In the genomic region with DNA sequence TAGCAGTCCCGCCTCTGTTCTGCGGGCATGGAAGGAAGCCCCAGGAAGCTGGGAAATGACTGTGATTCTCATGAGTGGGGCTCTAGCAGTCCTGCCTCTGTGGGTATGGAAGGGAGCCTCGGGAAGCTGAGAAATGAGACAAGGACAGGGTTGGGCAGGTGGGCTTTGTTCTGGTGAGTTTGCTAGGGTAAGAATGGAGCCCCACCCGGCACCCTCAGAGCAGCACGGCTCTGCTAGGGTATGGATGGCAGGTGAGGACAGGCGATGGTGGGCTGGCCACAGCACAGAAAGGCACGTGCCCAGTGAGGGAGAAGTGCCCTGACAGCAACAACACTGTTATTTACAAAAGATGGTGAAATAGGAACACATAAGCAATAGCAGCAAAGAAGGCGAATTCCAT, we compare ENCODE assay signal across 16 cellular contexts.
"Had no signal": no experiment of that assay in that cellular context is flagged by ENCODE, and none has a peak within 500 bp of the region (broad histone marks: within the 10 kb centered on the region; RNA-seq: fewer than 3 reads in every experiment).

No MANE protein-coding gene starts in this region.

- ATAC-seq: mucosa of descending colon; naive thymus-derived CD4-positive, alpha-beta T cell; stimulated activated naive CD8-positive, alpha-beta T cell treated with anti-CD3 and anti-CD28 coated beads, Interleukin-15, Interleukin-2, amounts not matched to agents 100 U/mL and 50 U/mL, for 24 hours had no signal

- H3K36me3 ChIP-seq: transverse colon had no signal

- H3K4me3 ChIP-seq: heart left ventricle, mucosa of descending colon, transverse colon had no signal

- H3K9me3 Mint-ChIP-seq: naive thymus-derived CD4-positive, alpha-beta T cell had no signal

- H3K9ac ChIP-seq: parathyroid adenoma had no signal

- H2AFZ ChIP-seq: parathyroid adenoma had no signal

- FAIRE-seq: kidney had no signal

- H3K27me3 ChIP-seq: heart left ventricle, transverse colon had no signal

- H3K9me3 ChIP-seq: heart left ventricle, mucosa of descending colon, transverse colon had no signal

- H3K27me3 Mint-ChIP-seq: activated naive CD8-positive, alpha-beta T cell; naive thymus-derived CD4-positive, alpha-beta T cell had no signal

- H3K27ac ChIP-seq: parathyroid adenoma had no signal

- H3K36me3 Mint-ChIP-seq: activated naive CD8-positive, alpha-beta T cell had no signal

- DNase-seq: activated CD4-positive, alpha-beta T cell treated with anti-CD3 and anti-CD28 coated beads, Interleukin-2, amount 50 U/mL, for 4 hours; activated T-cell treated with anti-CD3 and anti-CD28 coated beads for 4 hours; caudate nucleus; foreskin melanocyte; heart left ventricle; kidney; left ventricle myocardium superior; mucosa of descending colon; naive thymus-derived CD4-positive, alpha-beta T cell; stimulated activated CD4-positive, alpha-beta T cell treated with anti-CD3 and anti-CD28 coated beads, Interleukin-2, amount 100 ng/mL, for 24 hours; stimulated activated naive CD8-positive, alpha-beta T cell treated with anti-CD3 and anti-CD28 coated beads, Interleukin-15, Interleukin-2, amounts not matched to agents 100 U/mL and 50 U/mL, for 24 hours; substantia nigra; SW 1271; transverse colon had no signal

- H3K27ac Mint-ChIP-seq: activated naive CD8-positive, alpha-beta T cell had no signal

- H3K4me3 Mint-ChIP-seq: activated naive CD8-positive, alpha-beta T cell; naive thymus-derived CD4-positive, alpha-beta T cell had no signal
